1 cellular context compared by ENCODE assay signal in the genomic region with DNA sequence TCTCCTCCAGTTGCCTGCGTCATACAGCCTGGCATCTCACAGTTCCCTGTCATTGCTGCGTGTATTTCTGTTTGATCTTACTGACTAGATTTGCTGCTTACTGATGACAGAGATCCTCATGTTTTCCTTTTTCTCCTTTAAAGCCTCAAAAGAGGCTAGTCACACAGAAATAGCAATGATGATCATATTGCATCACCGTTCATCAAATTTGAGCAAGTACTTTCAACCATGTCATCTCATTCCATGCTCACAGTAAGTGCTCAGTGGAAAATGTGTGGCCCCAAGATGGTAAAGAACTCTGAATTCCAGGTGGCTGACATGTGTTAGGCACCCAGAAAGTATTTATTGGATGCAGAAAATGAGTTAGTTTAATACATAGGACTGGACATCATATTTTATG.
A peak's percentile ranks its signal among the peaks of the same experiment; 100 is the strongest.
TF ChIP-seq lines count a peak whose summit lies in the region.

No MANE protein-coding gene starts in this region.

TF ChIP-seq in K562, 482 proteins besides CTCF, POLR2A, EP300 and RAD21 (continued from another document):
- TF ChIP-seq, protein P1, sequence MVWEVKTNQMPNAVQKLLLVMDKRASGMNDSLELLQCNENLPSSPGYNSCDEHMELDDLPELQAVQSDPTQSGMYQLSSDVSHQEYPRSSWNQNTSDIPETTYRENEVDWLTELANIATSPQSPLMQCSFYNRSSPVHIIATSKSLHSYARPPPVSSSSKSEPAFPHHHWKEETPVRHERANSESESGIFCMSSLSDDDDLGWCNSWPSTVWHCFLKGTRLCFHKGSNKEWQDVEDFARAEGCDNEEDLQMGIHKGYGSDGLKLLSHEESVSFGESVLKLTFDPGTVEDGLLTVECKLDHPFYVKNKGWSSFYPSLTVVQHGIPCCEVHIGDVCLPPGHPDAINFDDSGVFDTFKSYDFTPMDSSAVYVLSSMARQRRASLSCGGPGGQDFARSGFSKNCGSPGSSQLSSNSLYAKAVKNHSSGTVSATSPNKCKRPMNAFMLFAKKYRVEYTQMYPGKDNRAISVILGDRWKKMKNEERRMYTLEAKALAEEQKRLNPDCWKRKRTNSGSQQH (CRISPR knock-in tag; IDR thresholded peaks at IDR 0.05): no peak
- TF ChIP-seq KHSRP (IDR thresholded peaks at IDR 0.05): no peak
- no peak for TF ChIP-seq ZNF764 (CRISPR knock-in tag; IDR thresholded peaks at IDR 0.05; ENCODE audit: low read depth)
- no peak for TF ChIP-seq RBM17 (IDR thresholded peaks at IDR 0.05; ENCODE audit: borderline replicate concordance, low read depth, low read length)
- no peak for TF ChIP-seq ZNF232 (CRISPR knock-in tag; IDR thresholded peaks at IDR 0.05)
- no peak for TF ChIP-seq RHOXF2B (CRISPR knock-in tag; conservative IDR thresholded peaks at IDR 0.05)
- TF ChIP-seq, protein P2, sequence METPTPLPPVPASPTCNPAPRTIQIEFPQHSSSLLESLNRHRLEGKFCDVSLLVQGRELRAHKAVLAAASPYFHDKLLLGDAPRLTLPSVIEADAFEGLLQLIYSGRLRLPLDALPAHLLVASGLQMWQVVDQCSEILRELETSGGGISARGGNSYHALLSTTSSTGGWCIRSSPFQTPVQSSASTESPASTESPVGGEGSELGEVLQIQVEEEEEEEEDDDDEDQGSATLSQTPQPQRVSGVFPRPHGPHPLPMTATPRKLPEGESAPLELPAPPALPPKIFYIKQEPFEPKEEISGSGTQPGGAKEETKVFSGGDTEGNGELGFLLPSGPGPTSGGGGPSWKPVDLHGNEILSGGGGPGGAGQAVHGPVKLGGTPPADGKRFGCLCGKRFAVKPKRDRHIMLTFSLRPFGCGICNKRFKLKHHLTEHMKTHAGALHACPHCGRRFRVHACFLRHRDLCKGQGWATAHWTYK (CRISPR knock-in tag; IDR thresholded peaks at IDR 0.05): no peak
- TF ChIP-seq KDM5B (IDR thresholded peaks at IDR 0.05; ENCODE audit: insufficient replicate concordance, low read depth, low read length): no peak
- peak; percentile 42; the same call in 1 of the 2 replicates for TF ChIP-seq CEBPB (tag; IDR thresholded peaks at IDR 0.05)
- TF ChIP-seq TCF7 (IDR thresholded peaks at IDR 0.05; ENCODE audit: borderline replicate concordance): no peak
- TF ChIP-seq, protein P3, sequence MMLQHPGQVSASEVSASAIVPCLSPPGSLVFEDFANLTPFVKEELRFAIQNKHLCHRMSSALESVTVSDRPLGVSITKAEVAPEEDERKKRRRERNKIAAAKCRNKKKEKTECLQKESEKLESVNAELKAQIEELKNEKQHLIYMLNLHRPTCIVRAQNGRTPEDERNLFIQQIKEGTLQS (IDR thresholded peaks at IDR 0.05): peak; percentile 75
- TF ChIP-seq, protein P3 (CRISPR knock-in tag; conservative IDR thresholded peaks at IDR 0.05): no peak
- TF ChIP-seq ZKSCAN3 (CRISPR knock-in tag; IDR thresholded peaks at IDR 0.05): no peak
- TF ChIP-seq FOXJ3 (CRISPR knock-in tag; IDR thresholded peaks at IDR 0.05): no peak
